In the genomic region with DNA sequence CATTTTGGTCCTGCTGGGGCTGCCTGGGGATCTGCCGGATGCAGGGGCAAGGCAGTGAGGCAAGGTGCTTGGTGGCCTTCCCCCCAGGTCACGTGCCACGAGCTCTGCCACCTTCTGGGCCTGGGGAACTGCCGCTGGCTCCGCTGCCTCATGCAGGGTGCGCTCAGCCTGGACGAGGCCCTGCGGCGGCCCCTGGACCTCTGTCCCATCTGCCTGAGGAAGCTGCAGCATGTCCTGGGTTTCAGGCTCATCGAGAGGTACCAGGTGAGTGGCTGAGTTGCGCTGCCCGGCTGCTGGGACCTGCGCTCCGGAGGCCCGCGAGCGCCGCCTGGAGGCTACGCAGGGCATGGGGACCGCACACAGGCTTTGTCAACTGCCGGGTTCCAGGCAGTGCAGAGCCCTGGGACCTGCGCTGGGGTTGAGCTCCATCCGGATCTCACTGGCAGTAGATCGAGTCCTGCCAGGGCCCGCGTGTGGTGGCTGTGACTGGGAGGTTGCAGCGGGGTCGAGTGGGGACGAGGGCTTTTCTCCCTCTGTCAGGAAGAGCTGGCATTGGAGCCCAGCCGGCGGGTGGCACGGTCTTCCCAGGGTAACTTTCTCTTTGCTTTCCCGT, we compare ENCODE assay signal across 8 cellular contexts. TPM values are rescaled to one million over a fixed set of nuclear protein-coding genes. Genes with fewer than 3 reads are reported as not detected.
A peak's percentile ranks its signal among the peaks of the same experiment; 100 is the strongest.
DNase-seq lines count a peak whose midpoint lies in the region; ATAC-seq lines count a peak whose summit lies in the region.

No MANE protein-coding gene starts in this region.

- CTCF ChIA-PET in activated CD8-positive, alpha-beta T cell treated with anti-CD3 and anti-CD28 coated beads, Interleukin-2, amount 10 ng/mL, durations not matched to agents 7 days and 5 days (lab: Charles Lee), result interaction anchor here (0.6 to 8.0 kb wide), 56 partner anchors 9 to 1050 kb away, joined by 3 to 189 read pairs (median 5); a partner anchor contains a TSS

- peak; percentile 84 for ATAC-seq in HG02759 (IDR thresholded peaks at IDR 0.05; ENCODE audit: unreplicated experiment)
- peak; percentile 91 for ATAC-seq in activated CD8-positive, alpha-beta T cell treated with anti-CD3 and anti-CD28 coated beads, Interleukin-2, amount 10 ng/mL, durations not matched to agents 7 days and 5 days

- peak overlapping the region; percentile 54 for H3K27ac ChIP-seq in effector memory CD4-positive, alpha-beta T cell (ENCODE audit: insufficient read depth, low read length, poor library complexity, severe bottlenecking)
- no peak overlapping the region for H3K27ac ChIP-seq in muscle layer of duodenum (ENCODE audit: low read length)

- H3K36me3 Mint-ChIP-seq in activated CD8-positive, alpha-beta T cell treated with anti-CD3 and anti-CD28 coated beads, Interleukin-2, amount 10 ng/mL, durations not matched to agents 7 days and 5 days (ENCODE audit: low read depth), result no peaks in the 10 kb centered on the region

- H3K27me3 ChIP-seq in effector memory CD4-positive, alpha-beta T cell (replicated peaks; ENCODE audit: control insufficient read depth, insufficient read depth, low read length, poor library complexity, severe bottlenecking), result no peaks in the 10 kb centered on the region
- H3K27me3 ChIP-seq in muscle layer of duodenum (ENCODE audit: low read depth, low read length), result no peaks in the 10 kb centered on the region

- H3K9me3 ChIP-seq in effector memory CD4-positive, alpha-beta T cell (ENCODE audit: control insufficient read depth, low read length), result no peaks in the 10 kb centered on the region
- peaks cover 0 to 4% of the 10 kb centered on the region in 2 donors for H3K9me3 ChIP-seq in muscle layer of duodenum (ENCODE audit: control insufficient read depth in 1 of 2, low read length in 2 of 2)

- POLR2A ChIA-PET in activated CD8-positive, alpha-beta T cell treated with anti-CD3 and anti-CD28 coated beads, Interleukin-2, amount 10 ng/mL, durations not matched to agents 7 days and 5 days (lab: Charles Lee), result interaction anchor here (0.8 to 5.6 kb wide), 9 partner anchors 9 to 184 kb away, joined by 3 to 48 read pairs (median 5); no protein-coding TSS in a partner anchor

- no peaks in the 10 kb centered on the region for H3K36me3 ChIP-seq in effector memory CD4-positive, alpha-beta T cell (ENCODE audit: control insufficient read depth, insufficient read depth, low read length)
- no peaks in the 10 kb centered on the region for H3K36me3 ChIP-seq in muscle layer of duodenum (ENCODE audit: control insufficient read depth in 1 of 2, insufficient read depth in 2 of 2, low read length in 2 of 2)

- H3K4me3 Mint-ChIP-seq in activated CD8-positive, alpha-beta T cell treated with anti-CD3 and anti-CD28 coated beads, Interleukin-2, amount 10 ng/mL, durations not matched to agents 7 days and 5 days, result peak overlapping the region; percentile 51

- DNase-seq in NCI-H187 (lab: John Stamatoyannopoulos, UW) (peak; percentile 52 to 53), NCI-H187 treated with DMSO at 0.1 percent for 48 hours (lab: John Stamatoyannopoulos, UW) (no peak), NCI-H2107 treated with DMSO at 0.1 percent for 48 hours (lab: John Stamatoyannopoulos, UW; ENCODE audit: unreplicated experiment) (peak; percentile 36)
- peak; percentile 88 for DNase-seq in activated CD8-positive, alpha-beta T cell treated with anti-CD3 and anti-CD28 coated beads, Interleukin-2, amount 10 ng/mL, durations not matched to agents 7 days and 5 days
- DNase-seq in effector memory CD4-positive, alpha-beta T cell, result peak; percentile 47 to 56 (median 52)
- DNase-seq in stimulated activated CD8-positive, alpha-beta memory T cell treated with anti-CD3 and anti-CD28 coated beads, Interleukin-7, amount 100 ng/mL, for 24 hours (ENCODE audit: low read depth), result peak; percentile 48

- H3K4me3 ChIP-seq in effector memory CD4-positive, alpha-beta T cell (ENCODE audit: insufficient read depth, low read depth, low read length, poor library complexity, severe bottlenecking), result peak overlapping the region; percentile 19
- H3K4me3 ChIP-seq in muscle layer of duodenum (ENCODE audit: low read depth in 1 of 2, low read length in 2 of 2), result peak overlapping the region; percentile 12 to 48

- peaks cover 27% of the 10 kb centered on the region for H3K4me1 ChIP-seq in effector memory CD4-positive, alpha-beta T cell (ENCODE audit: control insufficient read depth, insufficient read depth, low read length, poor library complexity, severe bottlenecking)
- no peaks in the 10 kb centered on the region for H3K4me1 ChIP-seq in muscle layer of duodenum (ENCODE audit: control insufficient read depth in 1 of 2, insufficient read depth in 2 of 2, low read length in 2 of 2)

- H3K9me3 Mint-ChIP-seq in activated CD8-positive, alpha-beta T cell treated with anti-CD3 and anti-CD28 coated beads, Interleukin-2, amount 10 ng/mL, durations not matched to agents 7 days and 5 days (ENCODE audit: insufficient read depth), result no peaks in the 10 kb centered on the region

- H3K27ac Mint-ChIP-seq in activated CD8-positive, alpha-beta T cell treated with anti-CD3 and anti-CD28 coated beads, Interleukin-2, amount 10 ng/mL, durations not matched to agents 7 days and 5 days, result peak overlapping the region; percentile 63

- H3K27me3 Mint-ChIP-seq in activated CD8-positive, alpha-beta T cell treated with anti-CD3 and anti-CD28 coated beads, Interleukin-2, amount 10 ng/mL, durations not matched to agents 7 days and 5 days (ENCODE audit: low read depth), result peaks cover 28% of the 10 kb centered on the region

- peaks cover 41% of the 10 kb centered on the region for H3K4me1 Mint-ChIP-seq in activated CD8-positive, alpha-beta T cell treated with anti-CD3 and anti-CD28 coated beads, Interleukin-2, amount 10 ng/mL, durations not matched to agents 7 days and 5 days (ENCODE audit: low read depth)

RNA-seq across cellular contexts. Expression of a gene that starts 21.7 kb away (rescaled TPM):
- total RNA-seq in activated CD8-positive, alpha-beta T cell treated with anti-CD3 and anti-CD28 coated beads, Interleukin-2, amount 10 ng/mL, durations not matched to agents 7 days and 5 days, result not detected
